Comparison of ENCODE assay signal across 18 cellular contexts in the genomic region with DNA sequence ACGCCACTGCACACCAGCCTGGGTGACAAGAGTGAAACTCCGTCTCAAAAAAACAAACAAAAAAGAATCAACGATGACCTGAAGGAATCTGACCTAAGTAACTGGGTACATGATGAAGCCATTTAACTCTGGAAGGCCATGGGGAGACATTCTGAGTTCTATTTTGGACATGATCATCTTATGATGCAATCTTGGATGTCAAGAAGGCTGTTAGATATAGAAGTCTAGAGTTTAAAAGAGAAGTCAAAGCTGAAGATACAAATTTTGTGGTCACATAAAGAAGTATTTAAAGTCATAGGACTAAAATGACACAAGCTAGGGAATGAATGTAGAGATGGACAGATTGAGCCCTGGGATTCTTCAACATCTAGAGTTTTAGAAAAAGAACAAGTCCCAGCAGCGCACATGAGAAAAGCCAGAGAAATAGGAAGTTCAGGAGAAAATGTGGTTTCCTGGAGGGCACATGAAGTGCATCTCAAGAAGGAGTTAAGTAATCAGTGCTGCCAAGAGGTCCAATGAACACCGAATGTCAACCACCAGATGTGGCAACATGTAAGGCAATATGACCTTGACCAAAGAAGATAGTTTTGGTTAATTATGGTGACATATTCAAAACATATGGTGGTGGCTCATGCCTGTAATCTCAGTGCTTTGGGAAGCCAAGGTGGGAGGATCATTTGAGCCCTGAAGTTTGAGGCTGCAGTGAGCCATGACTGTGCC.
DNase-seq lines count a peak whose midpoint lies in the region; TF ChIP-seq lines count a peak whose summit lies in the region.
"Had no signal": no experiment of that assay in that cellular context is flagged by ENCODE, and none has a peak within 500 bp of the region (broad histone marks: within the 10 kb centered on the region; RNA-seq: fewer than 3 reads in every experiment).

No MANE protein-coding gene starts in this region.

- peaks cover 6 to 79% (median 52%) of the 10 kb centered on the region in 11 experiments; a peak in 20 of 22 replicates for H3K36me3 ChIP-seq in BLaER1 treated with 17β-estradiol and CSF1 and Interleukin-3, amounts not matched to agents 10 nM and 100 nM
- H3K36me3 ChIP-seq: ascending aorta had no signal

- 0 out of 22 replicates have a peak, but pooled peaks cover 0 to 5% (median 0%) of the 10 kb centered on the region in 11 experiments for H3K9me3 ChIP-seq in BLaER1 treated with 17β-estradiol and CSF1 and Interleukin-3, amounts not matched to agents 10 nM and 100 nM (replicated peaks in 1 of 11)
- H3K9me3 ChIP-seq: ascending aorta had no signal

- H3K4me1 ChIP-seq in BLaER1 treated with 17β-estradiol and CSF1 and Interleukin-3, amounts not matched to agents 10 nM and 100 nM: peaks cover 15 to 58% (median 41%) of the 10 kb centered on the region in 10 experiments

- TF ChIP-seq CTCF in fibroblast of mammary gland (conservative IDR thresholded peaks at IDR 0.05; ENCODE audit: control insufficient read depth, insufficient read depth, low read depth, low read length): no peak

- peak overlapping the region; percentile 39 to 78 (median 63) for H3K4me2 ChIP-seq in BLaER1 treated with 17β-estradiol and CSF1 and Interleukin-3, amounts not matched to agents 10 nM and 100 nM

- H3K27ac ChIP-seq in BLaER1 treated with 17β-estradiol and CSF1 and Interleukin-3, amounts not matched to agents 10 nM and 100 nM: peak overlapping the region in 10 of 11 experiments; percentile 15 to 83 (median 80); a peak in 21 of 22 replicates
- H3K27ac ChIP-seq: ascending aorta had no signal

- H3K9ac ChIP-seq in BLaER1 treated with 17β-estradiol and CSF1 and Interleukin-3, amounts not matched to agents 10 nM and 100 nM: peak overlapping the region in 8 of 11 experiments; percentile 28 to 62 (median 56); a peak in 13 of 22 replicates

- in situ Hi-C loops in KBM-7 (cut with MboI; ENCODE audit: low pct_unique_long_range_greater_than_20kb, low sequenced_read_pairs): no loop called here

- DNase-seq in KBM-7 (peak; percentile 83), SIG-M5 treated with dmso at 0.1 percent for 504 hours (lab: John Stamatoyannopoulos, UW; ENCODE audit: unreplicated experiment) (peak; percentile 98), fibroblast of mammary gland (ENCODE audit: low read depth) (peak; percentile 21), NCI-H1694 treated with DMSO at 0.1 percent for 48 hours (lab: John Stamatoyannopoulos, UW) (no peak), NCI-H2029 (lab: John Stamatoyannopoulos, UW) (no peak)
- no peak for DNase-seq in stimulated activated CD4-positive, alpha-beta T cell treated with anti-CD3 and anti-CD28 coated beads, Interleukin-4, amount 100 ng/mL, for 1 hour
- no peak for DNase-seq in effector CD4-positive, alpha-beta T cell
- DNase-seq: activated CD4-positive, alpha-beta T cell treated with anti-CD3 and anti-CD28 coated beads, Interleukin-2, amount 50 U/mL, for 1 hour; DMS53; glutamatergic neuron; H7; midbrain; NCI-H1092 treated with DMSO at 0.1 percent for 48 hours; NCI-H2171 treated with DMSO at 0.1 percent for 48 hours; Right ventricle myocardium superior; T1000 had no signal

- H3K4me3 ChIP-seq in BLaER1 treated with 17β-estradiol and CSF1 and Interleukin-3, amounts not matched to agents 10 nM and 100 nM: no peak overlapping the region
- no peak overlapping the region for H3K4me3 ChIP-seq in fibroblast of mammary gland (ENCODE audit: control insufficient read depth, low read depth, low read length)
- H3K4me3 ChIP-seq: ascending aorta had no signal

- no peaks in the 10 kb centered on the region for H3K27me3 ChIP-seq in BLaER1 treated with 17β-estradiol and CSF1 and Interleukin-3, amounts not matched to agents 10 nM and 100 nM
- H3K27me3 ChIP-seq: ascending aorta had no signal

- H4K20me1 ChIP-seq in BLaER1 treated with 17β-estradiol and CSF1 and Interleukin-3, amounts not matched to agents 10 nM and 100 nM: peaks cover 0 to 23% (median 2%) of the 10 kb centered on the region in 11 experiments; a peak in 9 of 22 replicates

Comparison
In these comparisons a context has a peak if more than half of its experiments do, and no peak if none do; other contexts are left out.
1. DNase-seq: peak in KBM-7 (single experiment), SIG-M5 treated with dmso at 0.1 percent for 504 hours (single experiment) and fibroblast of mammary gland (single experiment); none in NCI-H1694 treated with DMSO at 0.1 percent for 48 hours (single experiment), stimulated activated CD4-positive, alpha-beta T cell treated with anti-CD3 and anti-CD28 coated beads, Interleukin-4, amount 100 ng/mL, for 1 hour (single experiment), effector CD4-positive, alpha-beta T cell (single experiment) and NCI-H2029 (single experiment).